Comparison of ENCODE assay signal across 15 cellular contexts in the genomic region with DNA sequence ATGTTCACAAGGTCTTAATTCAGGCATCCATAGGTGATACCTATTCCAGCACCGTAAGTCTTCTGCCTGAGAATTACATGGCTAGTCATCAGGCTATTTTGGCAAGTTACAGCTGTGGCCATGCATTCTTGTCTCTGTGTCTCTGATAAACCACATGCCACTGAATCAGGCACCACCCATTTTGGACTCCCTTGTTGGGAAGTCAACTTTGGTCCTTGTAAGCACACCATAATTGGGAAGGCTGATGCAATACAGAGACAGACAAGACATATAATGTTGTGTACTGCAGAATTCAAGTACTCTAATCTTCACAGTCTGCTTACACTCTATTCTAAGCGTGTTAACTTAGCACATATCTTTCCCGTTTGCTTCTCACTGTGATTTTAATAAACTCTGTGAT.
A peak's percentile ranks its signal among the peaks of the same experiment; 100 is the strongest.
DNase-seq lines count a peak whose midpoint lies in the region; ATAC-seq and TF ChIP-seq lines count a peak whose summit lies in the region.
"Had no signal": no experiment of that assay in that cellular context is flagged by ENCODE, and none has a peak within 500 bp of the region (broad histone marks: within the 10 kb centered on the region; RNA-seq: fewer than 3 reads in every experiment).

No MANE protein-coding gene starts in this region.

- no peaks in the 10 kb centered on the region for H3K79me2 ChIP-seq in smooth muscle cell (ENCODE audit: low read depth)

- H3K36me3 ChIP-seq in IMR-90 (ENCODE audit: control insufficient read depth, insufficient read depth, low read length), result no peaks in the 10 kb centered on the region
- no peaks in the 10 kb centered on the region for H3K36me3 ChIP-seq in smooth muscle cell (ENCODE audit: low read depth)
- H3K36me3 ChIP-seq: BE2C had no signal

- BruUV-seq in IMR-90 (replicated peaks; lab: Mats Ljungman, UMichigan), result no TSS peak

- POLR2A ChIA-PET in IMR-90 (lab: Charles Lee; ENCODE audit: unreplicated experiment), result no interaction called here

- no peak overlapping the region for H2BK20ac ChIP-seq in IMR-90 (ENCODE audit: low read depth, low read length)

- no peak for TF ChIP-seq POLR2A in IMR-90 (IDR thresholded peaks at IDR 0.05; ENCODE audit: low read depth, low read length)

- no peaks in the 10 kb centered on the region for H3F3A ChIP-seq in smooth muscle cell (ENCODE audit: low read depth)

- CTCF ChIA-PET in IMR-90 (lab: Yijun Ruan, JAX), result no interaction called here

- no peak overlapping the region for H3K4me3 ChIP-seq in IMR-90 (ENCODE audit: insufficient read depth, low read depth, low read length)
- H3K4me3 ChIP-seq in cardiac fibroblast (replicated peaks in 1 of 2; ENCODE audit: low read depth in 2 of 2, low read length in 2 of 2), result no peak overlapping the region
- H3K4me3 ChIP-seq in smooth muscle cell, result no peak overlapping the region
- H3K4me3 ChIP-seq: GM23338 had no signal

- H3K9ac ChIP-seq in IMR-90 (ENCODE audit: low read depth, low read length) (no peak overlapping the region), smooth muscle cell (ENCODE audit: low read depth) (no peak overlapping the region)

- H3K9me3 ChIP-seq in IMR-90 (ENCODE audit: control insufficient read depth, insufficient read depth, low read length), result no peaks in the 10 kb centered on the region
- no peaks in the 10 kb centered on the region for H3K9me3 ChIP-seq in smooth muscle cell (replicated peaks; ENCODE audit: low read depth)
- H3K9me3 ChIP-seq: BE2C had no signal

- H3K14ac ChIP-seq in IMR-90 (replicated peaks; ENCODE audit: low read depth, low read length), result no peak overlapping the region

- intact Hi-C loops in IMR-90 (cut with micrococcal nuclease), result loop anchor here (10.0 kb wide), 1 partner anchor 341 kb away; no protein-coding TSS in a partner anchor

- no peak overlapping the region for H2AK5ac ChIP-seq in IMR-90 (ENCODE audit: low read depth, low read length)

- no peak overlapping the region for H3K23ac ChIP-seq in IMR-90 (ENCODE audit: low read depth, low read length)

- no peak overlapping the region for H2BK5ac ChIP-seq in IMR-90 (ENCODE audit: low read depth, low read length, poor library complexity, severe bottlenecking)

- TF ChIP-seq CTCF in IMR-90 (conservative IDR thresholded peaks at IDR 0.05; ENCODE audit: low read depth, low read length) (no peak), cardiac fibroblast (IDR thresholded peaks at IDR 0.05; ENCODE audit: low read depth, low read length) (no peak), smooth muscle cell (IDR thresholded peaks at IDR 0.05; ENCODE audit: borderline replicate concordance, insufficient read depth, poor library complexity, severe bottlenecking) (no peak)

- no peak overlapping the region for H4K91ac ChIP-seq in IMR-90 (ENCODE audit: insufficient read depth, low read depth, low read length)

- H3K9me1 ChIP-seq in IMR-90 (ENCODE audit: insufficient read depth, low read length), result no peaks in the 10 kb centered on the region

- in situ Hi-C loops in IMR-90 (cut with MboI; ENCODE audit: low sequenced_read_pairs), result no loop called here

- H4K20me1 ChIP-seq in IMR-90 (ENCODE audit: insufficient read depth, low read length) (no peaks in the 10 kb centered on the region), smooth muscle cell (ENCODE audit: low read depth) (no peaks in the 10 kb centered on the region)

- peak; percentile 15 for DNase-seq in AG20443 (ENCODE audit: low spot score)
- peak; percentile 6 for DNase-seq in IMR-90
- peak; percentile 23 to 41 for DNase-seq in cardiac fibroblast (ENCODE audit: low read depth in 2 of 2)
- peak; percentile 83 for DNase-seq in myocyte (ENCODE audit: low read depth)
- no peak for DNase-seq in activated T-cell treated with anti-CD3 and anti-CD28 coated beads, Interleukin-2, amount 50 U/mL, for 1 hour
- no peak for DNase-seq in smooth muscle cell (lab: John Stamatoyannopoulos, UW; ENCODE audit: unreplicated experiment)
- DNase-seq: ACHN; BE2C; CD4-positive, alpha-beta memory T cell; DMS79; NCI-H1436; NCI-H2029 treated with DMSO at 0.1 percent for 48 hours; NCI-H510A had no signal

- H3K79me1 ChIP-seq in IMR-90 (ENCODE audit: low read depth in 1 of 2, low read length in 2 of 2), result no peaks in the 10 kb centered on the region

- H2AFZ ChIP-seq in IMR-90 (replicated peaks; ENCODE audit: low read length, poor library complexity) (no peak overlapping the region), smooth muscle cell (ENCODE audit: low read depth) (no peak overlapping the region)
- H2AFZ ChIP-seq: GM23338 had no signal

- H3K56ac ChIP-seq in IMR-90 (ENCODE audit: extremely low read depth, insufficient read depth, low read length), result no peak overlapping the region

- ATAC-seq in IMR-90 (ENCODE audit: low read depth) (no peak), HG03025 (IDR thresholded peaks at IDR 0.05; ENCODE audit: low FRiP score, unreplicated experiment) (no peak)
- ATAC-seq: GM23338 had no signal

- H3K27ac ChIP-seq in IMR-90 (ENCODE audit: insufficient read depth, low read length) (no peak overlapping the region), smooth muscle cell (ENCODE audit: low read depth) (no peak overlapping the region)

- H4K8ac ChIP-seq in IMR-90 (ENCODE audit: low read depth in 2 of 2, low read length in 2 of 2), result no peak overlapping the region

- H4K5ac ChIP-seq in IMR-90 (ENCODE audit: low read depth, low read length), result no peak overlapping the region

- H3K27me3 ChIP-seq in IMR-90 (ENCODE audit: control insufficient read depth, insufficient read depth, low read length) (no peaks in the 10 kb centered on the region), smooth muscle cell (ENCODE audit: low read depth) (no peaks in the 10 kb centered on the region)
- H3K27me3 ChIP-seq: BE2C had no signal

- H2BK120ac ChIP-seq in IMR-90 (ENCODE audit: low read depth, low read length), result no peak overlapping the region

- no peak overlapping the region for H2AK9ac ChIP-seq in IMR-90 (replicated peaks; ENCODE audit: low read depth, low read length, poor library complexity)

- H3K4ac ChIP-seq in IMR-90 (ENCODE audit: low read depth, low read length), result no peak overlapping the region

- no CpG with 5 or more reads among the region's 3 CpGs for WGBS in IMR-90 (ENCODE audit: extremely low coverage in 2 of 2, insufficient read length in 1 of 2), 2 experiments
- WGBS in smooth muscle cell (ENCODE audit: low lambda C conversion rate), result 90% methylated on average over 3 of the region's 3 CpGs

- no peak overlapping the region for H3K18ac ChIP-seq in IMR-90 (ENCODE audit: low read depth, low read length)

- no peak for TF ChIP-seq RAD21 in IMR-90 (IDR thresholded peaks at IDR 0.05; ENCODE audit: low read length)

- no peak overlapping the region for H3K4me2 ChIP-seq in IMR-90 (ENCODE audit: low read depth, low read length)
- H3K4me2 ChIP-seq in smooth muscle cell, result no peak overlapping the region
- H3K4me2 ChIP-seq: GM23338 had no signal

- dilution Hi-C loops in IMR-90 (cut with HindIII; ENCODE audit: low sequenced_read_pairs, unreplicated experiment), result no loop called here

- H3K4me1 ChIP-seq in IMR-90 (ENCODE audit: control insufficient read depth, insufficient read depth, low read length) (no peaks in the 10 kb centered on the region), smooth muscle cell (ENCODE audit: low read depth) (no peaks in the 10 kb centered on the region)
- H3K4me1 ChIP-seq: BE2C had no signal

- H2BK15ac ChIP-seq in IMR-90 (ENCODE audit: low read depth, low read length), result no peak overlapping the region

TF ChIP-seq in IMR-90, 13 proteins besides CTCF, POLR2A, EP300 and RAD21:
- TF ChIP-seq SMC3 (IDR thresholded peaks at IDR 0.05; ENCODE audit: low read depth, low read length) (no peak), FOS (IDR thresholded peaks at IDR 0.05; ENCODE audit: low read depth, low read length) (no peak), MAZ (IDR thresholded peaks at IDR 0.05; ENCODE audit: borderline replicate concordance, low read depth, low read length) (no peak), RFX5 (IDR thresholded peaks at IDR 0.05; ENCODE audit: low read depth, low read length) (no peak), MAFK (IDR thresholded peaks at IDR 0.05; ENCODE audit: low read depth, low read length) (no peak), CHD1 (IDR thresholded peaks at IDR 0.05; ENCODE audit: low read depth, low read length) (no peak)

Comparison
In these comparisons a context has a peak if more than half of its experiments do, and no peak if none do; other contexts are left out.
1. DNase-seq: peak in AG20443 (single experiment), IMR-90 (single experiment), cardiac fibroblast (2 of 2) and myocyte (single experiment); none in activated T-cell treated with anti-CD3 and anti-CD28 coated beads, Interleukin-2, amount 50 U/mL, for 1 hour (single experiment) and smooth muscle cell (single experiment).